In the genomic region with DNA sequence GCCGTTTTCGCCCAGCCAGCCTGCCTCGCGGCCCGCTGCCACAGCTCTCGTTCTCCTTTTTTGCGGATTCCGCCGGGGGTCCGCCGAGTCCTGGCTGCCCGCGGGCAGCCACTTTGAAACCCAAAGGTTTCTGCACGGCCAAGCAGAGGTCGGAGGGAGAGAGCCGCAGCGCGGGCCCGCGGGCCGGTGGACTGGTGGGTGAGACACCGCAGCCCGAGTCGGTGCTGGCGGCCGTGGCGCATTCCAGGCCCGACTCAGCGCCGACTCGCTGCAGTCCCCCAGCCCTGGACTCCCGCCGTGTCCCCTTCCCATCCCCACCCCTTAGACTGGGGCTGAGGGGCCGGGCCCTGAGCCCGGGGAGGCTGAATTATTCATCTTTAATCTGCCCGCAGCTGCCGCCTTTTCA, we compare ENCODE assay signal across 14 cellular contexts. TPM values are rescaled to one million over a fixed set of nuclear protein-coding genes. Genes with fewer than 3 reads are reported as not detected.
A peak's percentile ranks its signal among the peaks of the same experiment; 100 is the strongest.
DNase-seq lines count a peak whose midpoint lies in the region; ATAC-seq and TF ChIP-seq lines count a peak whose summit lies in the region.
"Had no signal": no experiment of that assay in that cellular context is flagged by ENCODE, and none has a peak within 500 bp of the region (broad histone marks: within the 10 kb centered on the region; RNA-seq: fewer than 3 reads in every experiment).

No MANE protein-coding gene starts in this region.

- CTCF ChIA-PET in activated CD8-positive, alpha-beta memory T cell treated with anti-CD3 and anti-CD28 coated beads, Interleukin-2, amount 10 ng/mL, durations not matched to agents 7 days and 5 days (lab: Charles Lee): no interaction called here
- CTCF ChIA-PET in CD8-positive, alpha-beta T cell (lab: Charles Lee): no interaction called here

- no peak for TF ChIP-seq POLR2A in gastroesophageal sphincter (IDR thresholded peaks at IDR 0.05)

- TF ChIP-seq EP300 in gastroesophageal sphincter (IDR thresholded peaks at IDR 0.05): no peak

- 0% methylated on average over 18 of the region's 37 CpGs for WGBS in smooth muscle cell (ENCODE audit: low lambda C conversion rate)
- WGBS in gastroesophageal sphincter (ENCODE audit: low coverage in 1 of 2), 2 donors: no CpG with 5 or more reads among the region's 37 CpGs

- peaks cover 6% of the 10 kb centered on the region for H4K20me1 ChIP-seq in smooth muscle cell (ENCODE audit: low read depth)

- peaks cover 23% of the 10 kb centered on the region for H3K4me1 Mint-ChIP-seq in activated CD8-positive, alpha-beta memory T cell treated with anti-CD3 and anti-CD28 coated beads, Interleukin-2, amount 10 ng/mL, durations not matched to agents 7 days and 5 days
- H3K4me1 Mint-ChIP-seq in brain: peaks cover 51% of the 10 kb centered on the region
- peaks cover 9% of the 10 kb centered on the region for H3K4me1 Mint-ChIP-seq in T-helper 2 cell treated with Interferon-gamma antibody and Interleukin-4, amounts not matched to agents 5 μg/mL and 100 μg/mL, for 36 hours (ENCODE audit: low read depth)
- H3K4me1 Mint-ChIP-seq in CD8-positive, alpha-beta T cell (ENCODE audit: low read depth): peaks cover 42% of the 10 kb centered on the region

- no peak overlapping the region for H3K27ac Mint-ChIP-seq in activated CD8-positive, alpha-beta memory T cell treated with anti-CD3 and anti-CD28 coated beads, Interleukin-2, amount 10 ng/mL, durations not matched to agents 7 days and 5 days
- no peak overlapping the region for H3K27ac Mint-ChIP-seq in brain
- no peak overlapping the region for H3K27ac Mint-ChIP-seq in T-helper 2 cell treated with Interferon-gamma antibody and Interleukin-4, amounts not matched to agents 5 μg/mL and 100 μg/mL, for 36 hours
- no peak overlapping the region for H3K27ac Mint-ChIP-seq in CD8-positive, alpha-beta T cell

- H3F3A ChIP-seq in smooth muscle cell (ENCODE audit: low read depth): no peaks in the 10 kb centered on the region

- DNase-seq in activated CD8-positive, alpha-beta memory T cell treated with anti-CD3 and anti-CD28 coated beads for 24 hours: peak; percentile 61
- DNase-seq in activated CD8-positive, alpha-beta memory T cell treated with anti-CD3 and anti-CD28 coated beads, Interleukin-2, amount 10 ng/mL, durations not matched to agents 7 days and 5 days: no peak
- DNase-seq in kidney tubule cell (ENCODE audit: low spot score) (peak; percentile 37), smooth muscle cell (lab: John Stamatoyannopoulos, UW; ENCODE audit: unreplicated experiment) (no peak)
- DNase-seq in T-helper 2 cell treated with Interferon-gamma antibody and Interleukin-4, amounts not matched to agents 5 μg/mL and 100 μg/mL, for 36 hours (ENCODE audit: low spot score): no peak
- DNase-seq in CD8-positive, alpha-beta T cell: no peak
- DNase-seq: NCI-H2029 treated with DMSO at 0.1 percent for 48 hours; stimulated activated CD4-positive, alpha-beta T cell treated with anti-CD3 and anti-CD28 coated beads, Interleukin-12 subunit alpha, Interleukin-12 subunit beta, amount 100 ng/mL, for 4 hours had no signal

- H3K4me3 ChIP-seq in smooth muscle cell: peak overlapping the region; percentile 24
- H3K4me3 ChIP-seq in gastroesophageal sphincter: peak overlapping the region in 1 of 2 donors; percentile 35
- H3K4me3 ChIP-seq in CD8-positive, alpha-beta T cell (ENCODE audit: low read depth, low read length): no peak overlapping the region

- H3K4me1 ChIP-seq in smooth muscle cell (ENCODE audit: low read depth) (peaks cover 31% of the 10 kb centered on the region), gastroesophageal sphincter (peaks cover 3 to 66% (median 42%) of the 10 kb centered on the region in 3 donors)
- H3K4me1 ChIP-seq in CD8-positive, alpha-beta T cell (ENCODE audit: insufficient read depth, low read length): peaks cover 56% of the 10 kb centered on the region

- no peak overlapping the region for H3K9ac ChIP-seq in smooth muscle cell (ENCODE audit: low read depth)

- intact Hi-C loops in CD8-positive, alpha-beta T cell (cut with DNase I, micrococcal nuclease): loop anchor here in 1 of 2 experiments (10.0 kb wide), 1 partner anchor 313 kb away; no protein-coding TSS in a partner anchor

- H3K4me3 Mint-ChIP-seq in activated CD8-positive, alpha-beta memory T cell treated with anti-CD3 and anti-CD28 coated beads, Interleukin-2, amount 10 ng/mL, durations not matched to agents 7 days and 5 days: no peak overlapping the region
- peak overlapping the region in 4 of 5 experiments; percentile 39 to 88 (median 60) for H3K4me3 Mint-ChIP-seq in brain
- H3K4me3 Mint-ChIP-seq in T-helper 2 cell treated with Interferon-gamma antibody and Interleukin-4, amounts not matched to agents 5 μg/mL and 100 μg/mL, for 36 hours: no peak overlapping the region
- H3K4me3 Mint-ChIP-seq in CD8-positive, alpha-beta T cell: no peak overlapping the region

- no peak overlapping the region for H2AFZ ChIP-seq in smooth muscle cell (ENCODE audit: low read depth)

- H3K27ac ChIP-seq in smooth muscle cell (ENCODE audit: low read depth): no peak overlapping the region
- no peak overlapping the region for H3K27ac ChIP-seq in gastroesophageal sphincter
- no peak overlapping the region for H3K27ac ChIP-seq in CD8-positive, alpha-beta T cell (ENCODE audit: low read depth, low read length)
- H3K27ac ChIP-seq: VCaP had no signal

- H3K36me3 ChIP-seq in smooth muscle cell (ENCODE audit: low read depth) (no peaks in the 10 kb centered on the region), gastroesophageal sphincter (no peaks in the 10 kb centered on the region)
- H3K36me3 ChIP-seq in CD8-positive, alpha-beta T cell (ENCODE audit: insufficient read depth, low read length): no peaks in the 10 kb centered on the region

- H3K9me3 ChIP-seq in smooth muscle cell (replicated peaks; ENCODE audit: low read depth) (no peaks in the 10 kb centered on the region), gastroesophageal sphincter (no peaks in the 10 kb centered on the region)
- no peaks in the 10 kb centered on the region for H3K9me3 ChIP-seq in CD8-positive, alpha-beta T cell (ENCODE audit: low read length)

- peak overlapping the region; percentile 68 for H3K4me2 ChIP-seq in smooth muscle cell

- H3K27me3 Mint-ChIP-seq in activated CD8-positive, alpha-beta memory T cell treated with anti-CD3 and anti-CD28 coated beads, Interleukin-2, amount 10 ng/mL, durations not matched to agents 7 days and 5 days: peaks cover 88% of the 10 kb centered on the region
- H3K27me3 Mint-ChIP-seq in brain: peaks cover 99% of the 10 kb centered on the region
- peaks cover 86% of the 10 kb centered on the region for H3K27me3 Mint-ChIP-seq in T-helper 2 cell treated with Interferon-gamma antibody and Interleukin-4, amounts not matched to agents 5 μg/mL and 100 μg/mL, for 36 hours (ENCODE audit: low read depth)
- H3K27me3 Mint-ChIP-seq in CD8-positive, alpha-beta T cell (ENCODE audit: low read depth): peaks cover 74% of the 10 kb centered on the region

- no peaks in the 10 kb centered on the region for H3K9me3 Mint-ChIP-seq in activated CD8-positive, alpha-beta memory T cell treated with anti-CD3 and anti-CD28 coated beads, Interleukin-2, amount 10 ng/mL, durations not matched to agents 7 days and 5 days (ENCODE audit: low read depth)
- peaks cover 0 to 16% (median 0%) of the 10 kb centered on the region in 5 experiments for H3K9me3 Mint-ChIP-seq in brain
- no peaks in the 10 kb centered on the region for H3K9me3 Mint-ChIP-seq in T-helper 2 cell treated with Interferon-gamma antibody and Interleukin-4, amounts not matched to agents 5 μg/mL and 100 μg/mL, for 36 hours
- H3K9me3 Mint-ChIP-seq in CD8-positive, alpha-beta T cell: no peaks in the 10 kb centered on the region

- POLR2A ChIA-PET in CD8-positive, alpha-beta T cell (lab: Charles Lee): interaction anchor here (0.6 kb wide), 1 partner anchor 30 kb away, joined by 5 read pairs; no protein-coding TSS in a partner anchor

- no peak for ATAC-seq in activated CD8-positive, alpha-beta memory T cell treated with anti-CD3 and anti-CD28 coated beads, Interleukin-2, amount 10 ng/mL, durations not matched to agents 7 days and 5 days
- no peak for ATAC-seq in gastroesophageal sphincter
- no peak for ATAC-seq in CD8-positive, alpha-beta T cell

- no peaks in the 10 kb centered on the region for H3K79me2 ChIP-seq in smooth muscle cell (ENCODE audit: low read depth)

- H3K27me3 ChIP-seq in smooth muscle cell (ENCODE audit: low read depth) (peaks cover 100% of the 10 kb centered on the region), gastroesophageal sphincter (peaks cover 100% of the 10 kb centered on the region)
- peaks cover 60% of the 10 kb centered on the region for H3K27me3 ChIP-seq in CD8-positive, alpha-beta T cell (ENCODE audit: insufficient read depth, low read length)

- peaks cover 2% of the 10 kb centered on the region for H3K36me3 Mint-ChIP-seq in activated CD8-positive, alpha-beta memory T cell treated with anti-CD3 and anti-CD28 coated beads, Interleukin-2, amount 10 ng/mL, durations not matched to agents 7 days and 5 days
- H3K36me3 Mint-ChIP-seq in brain: no peaks in the 10 kb centered on the region
- H3K36me3 Mint-ChIP-seq in T-helper 2 cell treated with Interferon-gamma antibody and Interleukin-4, amounts not matched to agents 5 μg/mL and 100 μg/mL, for 36 hours (ENCODE audit: low read depth): peaks cover 3% of the 10 kb centered on the region
- H3K36me3 Mint-ChIP-seq in CD8-positive, alpha-beta T cell: no peaks in the 10 kb centered on the region

- no peak for TF ChIP-seq CTCF in brain (conservative IDR thresholded peaks at IDR 0.05)
- TF ChIP-seq CTCF in smooth muscle cell (IDR thresholded peaks at IDR 0.05; ENCODE audit: borderline replicate concordance, insufficient read depth, poor library complexity, severe bottlenecking): no peak
- TF ChIP-seq CTCF in gastroesophageal sphincter (IDR thresholded peaks at IDR 0.05): no peak
- no peak for TF ChIP-seq CTCF in CD8-positive, alpha-beta T cell (IDR thresholded peaks at IDR 0.05)

RNA-seq across cellular contexts. Expression of gene PAX2, which starts 2.4 kb away (rescaled TPM):
- total RNA-seq in activated CD8-positive, alpha-beta memory T cell treated with anti-CD3 and anti-CD28 coated beads, Interleukin-2, amount 10 ng/mL, durations not matched to agents 7 days and 5 days: not detected
- not detected for polyA plus RNA-seq in brain (ENCODE audit: insufficient read depth, low read depth, low replicate concordance)
- not detected in 2 replicates for total RNA-seq in smooth muscle cell
- not detected in 2 replicates for polyA plus RNA-seq in smooth muscle cell
- total RNA-seq in gastroesophageal sphincter: not detected
- total RNA-seq in CD8-positive, alpha-beta T cell: not detected
- total RNA-seq: A673, SK-MEL-5 had no signal
- polyA plus RNA-seq: keratinocyte had no signal

Comparison
In these comparisons a context has a peak if more than half of its experiments do, and no peak if none do; other contexts are left out.
1. DNase-seq: peak in activated CD8-positive, alpha-beta memory T cell treated with anti-CD3 and anti-CD28 coated beads for 24 hours (single experiment) and kidney tubule cell (single experiment); none in activated CD8-positive, alpha-beta memory T cell treated with anti-CD3 and anti-CD28 coated beads, Interleukin-2, amount 10 ng/mL, durations not matched to agents 7 days and 5 days (single experiment), smooth muscle cell (single experiment), T-helper 2 cell treated with Interferon-gamma antibody and Interleukin-4, amounts not matched to agents 5 μg/mL and 100 μg/mL, for 36 hours (single experiment) and CD8-positive, alpha-beta T cell (0 of 7).
2. H3K4me3 Mint-ChIP-seq: peak in brain (4 of 5); none in activated CD8-positive, alpha-beta memory T cell treated with anti-CD3 and anti-CD28 coated beads, Interleukin-2, amount 10 ng/mL, durations not matched to agents 7 days and 5 days (single experiment), T-helper 2 cell treated with Interferon-gamma antibody and Interleukin-4, amounts not matched to agents 5 μg/mL and 100 μg/mL, for 36 hours (single experiment) and CD8-positive, alpha-beta T cell (single experiment).